16 cellular contexts compared by ENCODE assay signal in genomic region chr17:41494524-41494923, GRCh38. TPM values are rescaled to one million over a fixed set of nuclear protein-coding genes. Genes with fewer than 3 reads are reported as not detected.
DNase-seq lines count a peak whose midpoint lies in the region; ATAC-seq and TF ChIP-seq lines count a peak whose summit lies in the region.
"Had no signal": no experiment of that assay in that cellular context is flagged by ENCODE, and none has a peak within 500 bp of the region (broad histone marks: within the 10 kb centered on the region; RNA-seq: fewer than 3 reads in every experiment).

No MANE protein-coding gene starts in this region.

- H3K4me1 ChIP-seq in HCT116 (ENCODE audit: control insufficient read depth in 1 of 2, insufficient read depth in 2 of 2, low read length in 2 of 2) (peaks cover 23 to 71% of the 10 kb centered on the region in 2 experiments), thyroid gland (peaks cover 0 to 4% of the 10 kb centered on the region in 2 donors)

- no peak; the same call in 1 of the 2 replicates for TF ChIP-seq RAD21 in HCT116 (IDR thresholded peaks at IDR 0.05; ENCODE audit: low read depth)

- no peak overlapping the region for H2AFZ ChIP-seq in HCT116 (ENCODE audit: low read depth, low read length, poor library complexity, severe bottlenecking)

- TF ChIP-seq POLR2A in HCT116 (IDR thresholded peaks at IDR 0.05; ENCODE audit: borderline replicate concordance, extremely low read depth, insufficient read depth, insufficient read length) (no peak), thyroid gland (IDR thresholded peaks at IDR 0.05) (no peak)

- peak overlapping the region; percentile 40 for H3K9ac ChIP-seq in HCT116 (ENCODE audit: low read length)
- H3K9ac ChIP-seq: SK-N-SH had no signal

- H3K9me3 ChIP-seq in HCT116 (ENCODE audit: control insufficient read depth in 1 of 2, insufficient read depth in 1 of 2, low read depth in 1 of 2, low read length in 2 of 2) (no peaks in the 10 kb centered on the region), thyroid gland (no peaks in the 10 kb centered on the region)
- H3K9me3 ChIP-seq: SK-N-SH had no signal

- no peaks in the 10 kb centered on the region for H4K20me1 ChIP-seq in HCT116 (ENCODE audit: insufficient read depth)

- BruUV-seq in HCT116 (replicated peaks; lab: Mats Ljungman, UMichigan) = no TSS peak

- no peaks in the 10 kb centered on the region for H3K79me2 ChIP-seq in HCT116 (ENCODE audit: insufficient read depth, low read length)

- no peak overlapping the region for H3K4me3 ChIP-seq in HCT116 (replicated peaks in 1 of 2; ENCODE audit: low read depth in 1 of 2, low read length in 2 of 2)
- H3K4me3 ChIP-seq in thyroid gland (replicated peaks in 1 of 3) = no peak overlapping the region

- H3K27me3 ChIP-seq in HCT116 (ENCODE audit: insufficient read depth, low read length) (no peaks in the 10 kb centered on the region), thyroid gland (no peaks in the 10 kb centered on the region)

- peak; percentile 21; the same call in 1 of the 2 replicates for ATAC-seq in HCT116

- DNase-seq in HCT116 (ENCODE audit: low read depth, low spot score) (no peak), SW480 (ENCODE audit: low spot score) (peak; percentile 47), glomerular visceral epithelial cell (ENCODE audit: extremely low spot score) (peak; percentile 59), type B pancreatic cell (ENCODE audit: extremely low spot score, unreplicated experiment) (no peak), thyroid gland (no peak), NCI-H1105 (lab: John Stamatoyannopoulos, UW) (no peak)
- DNase-seq in stimulated activated CD4-positive, alpha-beta T cell treated with anti-CD3 and anti-CD28 coated beads, Interleukin-1b, Interleukin-23, amount 100 ng/mL, for 48 hours = no peak
- DNase-seq: activated CD8-positive, alpha-beta memory T cell treated with anti-CD3 and anti-CD28 coated beads for 24 hours; anterior cingulate cortex; CD4-positive, CD25-positive, alpha-beta regulatory T cell; foreskin melanocyte; NCI-H1048; NK-92 treated with Interleukin-12 subunit alpha and Interleukin-12 subunit beta, amount 100 ng/mL, for 24 hours; SK-N-SH had no signal

- H3K27ac Mint-ChIP-seq in type B pancreatic cell = peak overlapping the region; percentile 32
- H3K27ac Mint-ChIP-seq: CD4-positive, CD25-positive, alpha-beta regulatory T cell had no signal

- no peaks in the 10 kb centered on the region for H3K36me3 Mint-ChIP-seq in type B pancreatic cell
- H3K36me3 Mint-ChIP-seq: CD4-positive, CD25-positive, alpha-beta regulatory T cell had no signal

- TF ChIP-seq CTCF in HCT116 (IDR thresholded peaks at IDR 0.05 in 2 of 3, conservative IDR thresholded peaks at IDR 0.05 in 1 of 3; ENCODE audit: borderline replicate concordance in 1 of 3, insufficient read depth in 1 of 3, low read depth in 2 of 3, low read length in 2 of 3) (no peak), type B pancreatic cell (conservative IDR thresholded peaks at IDR 0.05) (no peak), thyroid gland (IDR thresholded peaks at IDR 0.05) (no peak)

- H3K36me3 ChIP-seq in HCT116 (ENCODE audit: control insufficient read depth in 1 of 2, insufficient read depth in 2 of 2, low read length in 2 of 2) = no peaks in the 10 kb centered on the region
- H3K36me3 ChIP-seq in thyroid gland = no peaks in the 10 kb centered on the region

- H3K9me2 ChIP-seq in HCT116 (ENCODE audit: insufficient read depth) = no peaks in the 10 kb centered on the region
- H3K9me2 ChIP-seq: SK-N-SH had no signal

- CTCF ChIA-PET in HCT116 (lab: Charles Lee) = interaction anchor here (0.8 to 4.7 kb wide), 12 partner anchors 27 to 879 kb away, joined by 3 to 23 read pairs (median 6); no protein-coding TSS in a partner anchor

- peaks cover 16% of the 10 kb centered on the region for H3K4me1 Mint-ChIP-seq in type B pancreatic cell (ENCODE audit: unreplicated experiment)

- H3K4me3 Mint-ChIP-seq in type B pancreatic cell = no peak overlapping the region
- H3K4me3 Mint-ChIP-seq: CD4-positive, CD25-positive, alpha-beta regulatory T cell had no signal

- intact Hi-C loops in HCT116 (cut with micrococcal nuclease) = loop anchor here (10.0 kb wide), 1 partner anchor 80 kb away; no protein-coding TSS in a partner anchor
- intact Hi-C loops in thyroid gland (cut with DNase I) = no loop called here

- peak overlapping the region; percentile 56 for H3K4me2 ChIP-seq in HCT116 (ENCODE audit: low read length)
- H3K4me2 ChIP-seq: SK-N-SH had no signal

- RAD21 ChIA-PET in HCT116 (lab: Charles Lee; ENCODE audit: low non-redundant PET in 1 of 2, low total read pairs in 2 of 2, uncharacterized antibody in 2 of 2, unreplicated experiment in 2 of 2) = interaction anchor here in 1 of 2 experiments (1.1 to 2.5 kb wide), 3 partner anchors 54 to 163 kb away, joined by 3 to 5 read pairs (median 3); no protein-coding TSS in a partner anchor

- peak overlapping the region; percentile 28 for H3K27ac ChIP-seq in HCT116 (ENCODE audit: low read depth, low read length)
- no peak overlapping the region for H3K27ac ChIP-seq in thyroid gland

- WGBS in thyroid gland, 2 donors = 69 to 71% methylated on average over 2 of the region's 2 CpGs

- POLR2A ChIA-PET in HCT116 (lab: Charles Lee) = interaction anchor here (1.0 to 1.2 kb wide), 2 partner anchors 27 to 90 kb away, joined by 4 read pairs; no protein-coding TSS in a partner anchor

- H3K9me3 Mint-ChIP-seq in type B pancreatic cell = no peaks in the 10 kb centered on the region

- H3K27me3 Mint-ChIP-seq in type B pancreatic cell = no peaks in the 10 kb centered on the region

TF ChIP-seq in HCT116, 20 proteins besides CTCF, POLR2A, EP300 and RAD21:
- TF ChIP-seq YY1 (IDR thresholded peaks at IDR 0.05; ENCODE audit: extremely low read depth, insufficient replicate concordance, low read depth, low read length) (peak; percentile 32), SP1 (IDR thresholded peaks at IDR 0.05; ENCODE audit: low read depth) (peak; percentile 64), CBX3 (IDR thresholded peaks at IDR 0.05; ENCODE audit: low read depth) (peak; percentile 59; the same call in 1 of the 2 replicates), ATF3 (IDR thresholded peaks at IDR 0.05) (no peak), JUND (IDR thresholded peaks at IDR 0.05) (no peak; the same call in 1 of the 2 replicates)

RNA-seq across cellular contexts. Expression of gene KRT36, which starts 4.8 kb away (rescaled TPM):
- total RNA-seq in HCT116 (2021; ENCODE audit: unreplicated experiment) (not detected), type B pancreatic cell (ENCODE audit: low replicate concordance) (0.17 and 0.83 TPM in 2 replicates), thyroid gland (not detected)
- 0.04 and 0.08 TPM in 2 replicates for polyA plus RNA-seq in HCT116 (2012)
- total RNA-seq: CD4-positive, CD25-positive, alpha-beta regulatory T cell; posterior vena cava; temporal lobe had no signal
- polyA plus RNA-seq: CD4-positive, CD25-positive, alpha-beta regulatory T cell; SK-N-SH had no signal

RNA-seq across cellular contexts. Expression of gene KRT13, which starts 10.9 kb away (rescaled TPM):
- total RNA-seq in HCT116 (2021; ENCODE audit: unreplicated experiment) = 3.7 TPM
- polyA plus RNA-seq in HCT116 (2012) = 4.2 and 7.1 TPM in 2 replicates
- total RNA-seq in type B pancreatic cell (ENCODE audit: low replicate concordance) = 869 and 1,618 TPM in 2 replicates
- under 1 TPM in 1 of 4 donors, not detected in 3; 0.83 TPM for total RNA-seq in thyroid gland
- total RNA-seq: CD4-positive, CD25-positive, alpha-beta regulatory T cell; posterior vena cava; temporal lobe had no signal
- polyA plus RNA-seq: CD4-positive, CD25-positive, alpha-beta regulatory T cell had no signal

RNA-seq across cellular contexts. Expression of gene KRT35, which starts 13.6 kb away (rescaled TPM):
- total RNA-seq in HCT116 (2021; ENCODE audit: unreplicated experiment) (not detected), type B pancreatic cell (ENCODE audit: low replicate concordance) (not detected in 2 replicates), thyroid gland (not detected)
- polyA plus RNA-seq in HCT116 (2012) = not detected in 2 replicates
- total RNA-seq: CD4-positive, CD25-positive, alpha-beta regulatory T cell; posterior vena cava; temporal lobe had no signal
- polyA plus RNA-seq: CD4-positive, CD25-positive, alpha-beta regulatory T cell; SK-N-SH had no signal

RNA-seq across cellular contexts. Expression of gene KRT15, which starts 24.2 kb away (rescaled TPM):
- total RNA-seq in HCT116 (2021; ENCODE audit: unreplicated experiment) = 37.1 TPM
- 104 and 111 TPM in 2 replicates for polyA plus RNA-seq in HCT116 (2012)
- 208 and 840 TPM in 2 replicates for total RNA-seq in type B pancreatic cell (ENCODE audit: low replicate concordance)
- total RNA-seq in thyroid gland = under 1 TPM in 1 of 4 donors, not detected in 3; 0.93 TPM
- total RNA-seq: CD4-positive, CD25-positive, alpha-beta regulatory T cell; posterior vena cava had no signal
- polyA plus RNA-seq: CD4-positive, CD25-positive, alpha-beta regulatory T cell had no signal

RNA-seq across cellular contexts. Expression of gene KRT32, which starts 27.3 kb away (rescaled TPM):
- 0.42 TPM for total RNA-seq in HCT116 (2021; ENCODE audit: unreplicated experiment)
- polyA plus RNA-seq in HCT116 (2012) = 2.2 and 3.9 TPM in 2 replicates
- total RNA-seq in type B pancreatic cell (ENCODE audit: low replicate concordance) = 0.17 and 0.83 TPM in 2 replicates
- total RNA-seq in thyroid gland = not detected
- total RNA-seq: CD4-positive, CD25-positive, alpha-beta regulatory T cell; temporal lobe had no signal
- polyA plus RNA-seq: CD4-positive, CD25-positive, alpha-beta regulatory T cell; SK-N-SH had no signal

Comparison
In these comparisons a context has a peak if more than half of its experiments do, and no peak if none do; other contexts are left out.
1. DNase-seq: peak in SW480 (single experiment) and glomerular visceral epithelial cell (single experiment); none in HCT116 (single experiment), type B pancreatic cell (single experiment), thyroid gland (0 of 2), NCI-H1105 (single experiment) and stimulated activated CD4-positive, alpha-beta T cell treated with anti-CD3 and anti-CD28 coated beads, Interleukin-1b, Interleukin-23, amount 100 ng/mL, for 48 hours (single experiment).
2. RNA of gene KRT13, which starts 10.9 kb away (total RNA-seq): 869 to 1,618 TPM in type B pancreatic cell; 3.7 TPM in HCT116 (single experiment) and 0.83 TPM in thyroid gland; every median in the first group is over 100 times any median in the second.